ENCODE assay signal across 15 cellular contexts in the genomic region with DNA sequence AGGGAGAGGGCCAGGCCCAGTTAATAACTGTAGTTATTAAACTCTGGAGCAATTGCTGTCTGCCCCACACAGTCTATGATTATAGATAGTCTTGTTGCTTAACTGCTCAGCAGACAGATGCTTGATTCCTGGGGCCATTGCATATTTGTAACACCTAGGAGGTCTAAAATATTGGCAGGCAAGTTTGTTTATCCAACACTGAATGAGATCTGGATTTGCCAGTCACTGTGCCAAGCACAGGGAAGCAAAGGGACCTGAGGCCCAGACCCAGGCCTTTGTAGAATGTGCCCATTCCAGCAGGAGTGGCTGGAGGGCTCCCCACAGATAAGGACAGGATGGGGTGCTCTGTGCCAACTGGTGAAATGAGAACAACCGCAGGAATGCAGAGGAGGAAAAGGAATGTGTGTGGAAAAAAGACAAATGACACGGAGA. TPM values are rescaled to one million over a fixed set of nuclear protein-coding genes. Genes with fewer than 3 reads are reported as not detected.
DNase-seq lines count a peak whose midpoint lies in the region; ATAC-seq, FAIRE-seq and TF ChIP-seq lines count a peak whose summit lies in the region.
"Had no signal": no experiment of that assay in that cellular context is flagged by ENCODE, and none has a peak within 500 bp of the region (broad histone marks: within the 10 kb centered on the region; RNA-seq: fewer than 3 reads in every experiment).

No MANE protein-coding gene starts in this region.

- no peak overlapping the region for H3K27ac Mint-ChIP-seq in CD14-positive monocyte
- H3K27ac Mint-ChIP-seq in activated CD4-positive, alpha-beta T cell treated with anti-CD3 and anti-CD28 coated beads, Interleukin-2, amount 10 ng/mL, durations not matched to agents 7 days and 5 days: no peak overlapping the region
- H3K27ac Mint-ChIP-seq: activated CD4-positive, alpha-beta T cell treated with anti-CD3 and anti-CD28 coated beads, Interleukin-2, amount 10 ng/mL, durations not matched to agents 24 days and 14 days; activated T-helper 1 cell treated with anti-CD3 and anti-CD28 coated beads, Interleukin-12 subunit alpha, Interleukin-12 subunit beta, Interleukin-2, Interleukin-4 antibody, amounts not matched to agents 30 ng/mL and 10 ng/mL and 1 ng/mL, durations not matched to agents 14 hours and 24 hours and 36 hours; naive thymus-derived CD4-positive, alpha-beta T cell had no signal

- CTCF ChIA-PET in PC-3 (lab: Charles Lee): interaction anchor here (1.1 to 1.4 kb wide), 2 partner anchors 39 to 41 kb away, joined by 7 to 10 read pairs; no protein-coding TSS in a partner anchor
- CTCF ChIA-PET in activated CD4-positive, alpha-beta T cell treated with anti-CD3 and anti-CD28 coated beads, Interleukin-2, amount 10 ng/mL, durations not matched to agents 7 days and 5 days (lab: Charles Lee): no interaction called here

- WGBS in pancreas, 2 donors: 39 to 46% methylated on average over 2 of the region's 2 CpGs

- H3K9me3 Mint-ChIP-seq in CD14-positive monocyte: peaks cover 0 to 14% (median 7%) of the 10 kb centered on the region in 7 donors
- H3K9me3 Mint-ChIP-seq in activated CD4-positive, alpha-beta T cell treated with anti-CD3 and anti-CD28 coated beads, Interleukin-2, amount 10 ng/mL, durations not matched to agents 7 days and 5 days: peaks cover 3% of the 10 kb centered on the region
- H3K9me3 Mint-ChIP-seq: activated CD4-positive, alpha-beta T cell treated with anti-CD3 and anti-CD28 coated beads, Interleukin-2, amount 10 ng/mL, durations not matched to agents 24 days and 14 days; activated T-helper 1 cell treated with anti-CD3 and anti-CD28 coated beads, Interleukin-12 subunit alpha, Interleukin-12 subunit beta, Interleukin-2, Interleukin-4 antibody, amounts not matched to agents 30 ng/mL and 10 ng/mL and 1 ng/mL, durations not matched to agents 14 hours and 24 hours and 36 hours had no signal

- H3K9me2 ChIP-seq in PC-3 (replicated peaks; ENCODE audit: low read length): no peaks in the 10 kb centered on the region

- peak overlapping the region; percentile 27 for H3K4me2 ChIP-seq in PC-3 (ENCODE audit: low read length)

- no peaks in the 10 kb centered on the region for H4K20me1 ChIP-seq in PC-3 (ENCODE audit: low read length)

- H3K27me3 ChIP-seq in PC-3 (ENCODE audit: low read length) (no peaks in the 10 kb centered on the region), pancreas (no peaks in the 10 kb centered on the region)

- peak; percentile 73 for DNase-seq in HT1080 (ENCODE audit: low read depth)
- DNase-seq in PC-3: peak; percentile 90
- peak; percentile 8 to 23 for DNase-seq in cardiac fibroblast (ENCODE audit: low read depth in 2 of 2)
- DNase-seq in pancreas: peak in 4 of 6 donors; percentile 46 to 73 (median 64)
- DNase-seq in CD14-positive monocyte (ENCODE audit: low spot score): no peak
- no peak for DNase-seq in activated CD4-positive, alpha-beta T cell treated with anti-CD3 and anti-CD28 coated beads, Interleukin-2, amount 10 ng/mL, durations not matched to agents 7 days and 5 days
- no peak for DNase-seq in central memory CD4-positive, alpha-beta T cell
- DNase-seq: activated CD4-positive, alpha-beta T cell treated with anti-CD3 and anti-CD28 coated beads, Interleukin-2, amount 10 ng/mL, durations not matched to agents 24 days and 14 days; aorta; CD8-positive, alpha-beta memory T cell; naive thymus-derived CD4-positive, alpha-beta T cell; NCI-H1694; T-helper 1 cell had no signal

- no peaks in the 10 kb centered on the region for H3F3A ChIP-seq in PC-3 (ENCODE audit: low read length, unreplicated experiment)

- no TSS peak for BruUV-seq in PC-3 (replicated peaks; lab: Mats Ljungman, UMichigan)

- no peak overlapping the region for H3K4me3 Mint-ChIP-seq in CD14-positive monocyte
- no peak overlapping the region for H3K4me3 Mint-ChIP-seq in activated CD4-positive, alpha-beta T cell treated with anti-CD3 and anti-CD28 coated beads, Interleukin-2, amount 10 ng/mL, durations not matched to agents 7 days and 5 days
- H3K4me3 Mint-ChIP-seq: activated CD4-positive, alpha-beta T cell treated with anti-CD3 and anti-CD28 coated beads, Interleukin-2, amount 10 ng/mL, durations not matched to agents 24 days and 14 days; activated T-helper 1 cell treated with anti-CD3 and anti-CD28 coated beads, Interleukin-12 subunit alpha, Interleukin-12 subunit beta, Interleukin-2, Interleukin-4 antibody, amounts not matched to agents 30 ng/mL and 10 ng/mL and 1 ng/mL, durations not matched to agents 14 hours and 24 hours and 36 hours; CD8-positive, alpha-beta memory T cell; naive thymus-derived CD4-positive, alpha-beta T cell had no signal

- no peaks in the 10 kb centered on the region for H3K4me1 Mint-ChIP-seq in CD14-positive monocyte
- no peaks in the 10 kb centered on the region for H3K4me1 Mint-ChIP-seq in activated CD4-positive, alpha-beta T cell treated with anti-CD3 and anti-CD28 coated beads, Interleukin-2, amount 10 ng/mL, durations not matched to agents 7 days and 5 days
- H3K4me1 Mint-ChIP-seq: CD8-positive, alpha-beta memory T cell; naive thymus-derived CD4-positive, alpha-beta T cell had no signal

- H3K4me3 ChIP-seq in PC-3 (ENCODE audit: low read length): no peak overlapping the region
- H3K4me3 ChIP-seq in cardiac fibroblast (replicated peaks in 1 of 2; ENCODE audit: low read depth in 2 of 2, low read length in 2 of 2): no peak overlapping the region
- H3K4me3 ChIP-seq in pancreas: no peak overlapping the region

- peak; percentile 19 for ATAC-seq in PC-3
- ATAC-seq in pancreas: peak; percentile 82 to 88 (median 84)
- ATAC-seq: naive thymus-derived CD4-positive, alpha-beta T cell had no signal

- H3K9ac ChIP-seq in PC-3 (ENCODE audit: low read length): no peak overlapping the region

- no peaks in the 10 kb centered on the region for H3K79me2 ChIP-seq in PC-3 (ENCODE audit: low read length)

- H2AFZ ChIP-seq in PC-3 (ENCODE audit: low read length): no peak overlapping the region

- no peak overlapping the region for H3K27ac ChIP-seq in PC-3 (ENCODE audit: low read length)
- H3K27ac ChIP-seq in pancreas: peak overlapping the region in 3 of 4 donors; percentile 34 to 47 (median 45)

- no peaks in the 10 kb centered on the region for H3K36me3 ChIP-seq in PC-3 (ENCODE audit: low read depth, low read length)
- no peaks in the 10 kb centered on the region for H3K36me3 ChIP-seq in pancreas

- peaks cover 3 to 9% (median 5%) of the 10 kb centered on the region in 3 donors for H3K27me3 Mint-ChIP-seq in CD14-positive monocyte (ENCODE audit: low read depth in 3 of 3)
- peaks cover 17% of the 10 kb centered on the region for H3K27me3 Mint-ChIP-seq in activated CD4-positive, alpha-beta T cell treated with anti-CD3 and anti-CD28 coated beads, Interleukin-2, amount 10 ng/mL, durations not matched to agents 7 days and 5 days

- no peak for FAIRE-seq in pancreas (lab: Jason Lieb, UNC)
- FAIRE-seq: islet of Langerhans had no signal

- POLR2A ChIA-PET in PC-3 (lab: Charles Lee; ENCODE audit: unreplicated experiment): no interaction called here
- POLR2A ChIA-PET in activated CD4-positive, alpha-beta T cell treated with anti-CD3 and anti-CD28 coated beads, Interleukin-2, amount 10 ng/mL, durations not matched to agents 7 days and 5 days (lab: Charles Lee): no interaction called here

- TF ChIP-seq CTCF in PC-3 (conservative IDR thresholded peaks at IDR 0.05; ENCODE audit: low read depth, low read length) (no peak), cardiac fibroblast (IDR thresholded peaks at IDR 0.05; ENCODE audit: low read depth, low read length) (no peak), pancreas (IDR thresholded peaks at IDR 0.05) (no peak), CD14-positive monocyte (IDR thresholded peaks at IDR 0.05) (no peak)

- H3K4me1 ChIP-seq in PC-3 (ENCODE audit: insufficient read depth, low read length): peaks cover 40% of the 10 kb centered on the region
- H3K4me1 ChIP-seq in pancreas: peaks cover 7 to 17% (median 10%) of the 10 kb centered on the region in 3 donors

- no peaks in the 10 kb centered on the region for H3K36me3 Mint-ChIP-seq in CD14-positive monocyte
- no peaks in the 10 kb centered on the region for H3K36me3 Mint-ChIP-seq in activated CD4-positive, alpha-beta T cell treated with anti-CD3 and anti-CD28 coated beads, Interleukin-2, amount 10 ng/mL, durations not matched to agents 7 days and 5 days (ENCODE audit: low read depth)

- intact Hi-C loops in PC-3 (cut with micrococcal nuclease): no loop called here
- intact Hi-C loops in pancreas (cut with DNase I): loop anchor here in 2 of 3 donors (5.0 to 10.0 kb wide), 3 partner anchors 93 to 183 kb away; partner anchors contain the start of genes APMAP (in 1 of the 2) and VSX1 (in 1 of the 2)
- intact Hi-C loops in CD14-positive monocyte (cut with micrococcal nuclease): no loop called here

- H3K9me3 ChIP-seq in PC-3 (ENCODE audit: low read length) (no peaks in the 10 kb centered on the region), pancreas (no peaks in the 10 kb centered on the region)

RNA-seq across cellular contexts. Expression of gene ENTPD6, which starts 17.6 kb away (rescaled TPM):
- total RNA-seq in HT1080 (2014; rRNA removed; shearing (Covaris generic)): 96.1 and 107 TPM in 2 replicates
- 87.1 and 94.7 TPM in 2 replicates for polyA plus RNA-seq in HT1080 (2015; cell fraction: cytosol; rRNA removed)
- 167 and 180 TPM in 2 replicates for polyA plus RNA-seq in HT1080 (2015; cell fraction: nucleus; rRNA removed)
- 122 and 150 TPM in 2 replicates for total RNA-seq in PC-3 (2014; rRNA removed)
- 10 to 100 TPM; 31.4 to 63.0 (median 41.6) TPM for total RNA-seq in pancreas
- polyA plus RNA-seq in pancreas: 10 to 100 TPM; 99.0 to 99.3 TPM
- polyA plus RNA-seq in CD14-positive monocyte: 10 to 100 TPM; 36.2 to 47.0 TPM
- total RNA-seq in activated CD4-positive, alpha-beta T cell treated with anti-CD3 and anti-CD28 coated beads, Interleukin-2, amount 10 ng/mL, durations not matched to agents 7 days and 5 days: 10 to 100 TPM; 33.8 to 45.6 TPM

Comparison
In these comparisons a context has a peak if more than half of its experiments do, and no peak if none do; other contexts are left out.
1. DNase-seq: peak in HT1080 (single experiment), PC-3 (single experiment), cardiac fibroblast (2 of 2) and pancreas (4 of 6); none in CD14-positive monocyte (single experiment), activated CD4-positive, alpha-beta T cell treated with anti-CD3 and anti-CD28 coated beads, Interleukin-2, amount 10 ng/mL, durations not matched to agents 7 days and 5 days (single experiment) and central memory CD4-positive, alpha-beta T cell (single experiment).
2. intact Hi-C loops: an anchor here in pancreas (5.0 to 10.0 kb wide); none called in PC-3 and CD14-positive monocyte.